Comparison of ENCODE assay signal across 25 cellular contexts in genomic region chr4:150238591-150238990, GRCh38.
"Had no signal": no experiment of that assay in that cellular context is flagged by ENCODE, and none has a peak within 500 bp of the region (broad histone marks: within the 10 kb centered on the region; RNA-seq: fewer than 3 reads in every experiment).

No MANE protein-coding gene starts in this region.

- H2AFZ ChIP-seq: hepatocyte, neural progenitor cell had no signal

- H3K27ac Mint-ChIP-seq: activated CD8-positive, alpha-beta T cell treated with anti-CD3 and anti-CD28 coated beads for 36 hours; activated naive CD8-positive, alpha-beta T cell treated with anti-CD3 and anti-CD28 coated beads, Interleukin-2, amount 50 U/mL, for 24 hours; activated T-helper 1 cell treated with anti-CD3 and anti-CD28 coated beads, Interleukin-12 subunit alpha, Interleukin-12 subunit beta, Interleukin-2, Interleukin-4 antibody, amounts not matched to agents 30 ng/mL and 10 ng/mL and 1 ng/mL, durations not matched to agents 14 hours and 24 hours and 36 hours; immature natural killer cell; neural progenitor cell had no signal

- H3K27ac ChIP-seq: colonic mucosa, hepatocyte, neural progenitor cell, pancreas, psoas muscle, right atrium auricular region, upper lobe of left lung, VCaP had no signal

- ATAC-seq: activated CD4-positive, CD25-positive, alpha-beta regulatory T cell treated with anti-CD3 and anti-CD28 coated beads, Interleukin-2, amount 50 U/mL, for 24 hours; activated CD8-positive, alpha-beta T cell treated with anti-CD3 and anti-CD28 coated beads for 36 hours; activated naive CD8-positive, alpha-beta T cell treated with anti-CD3 and anti-CD28 coated beads, Interleukin-2, amount 50 U/mL, for 24 hours; left lung; naive thymus-derived CD8-positive, alpha-beta T cell; pancreas; psoas muscle had no signal

- H3K4me1 ChIP-seq: colonic mucosa, pancreas, psoas muscle, upper lobe of left lung had no signal

- H3K79me2 ChIP-seq: hepatocyte had no signal

- H3K36me3 ChIP-seq: colonic mucosa, left lung, neural progenitor cell, pancreas, right atrium auricular region, upper lobe of left lung had no signal

- H3K4me3 ChIP-seq: colonic mucosa, hepatocyte, left lung, lung, neural progenitor cell, pancreas, psoas muscle, right atrium auricular region, upper lobe of left lung had no signal

- H3K4me2 ChIP-seq: hepatocyte, neural progenitor cell had no signal

- H3K4me3 Mint-ChIP-seq: activated CD4-positive, alpha-beta T cell treated with anti-CD3 and anti-CD28 coated beads, Interleukin-2, amount 10 ng/mL, durations not matched to agents 7 days and 5 days; activated CD8-positive, alpha-beta T cell treated with anti-CD3 and anti-CD28 coated beads for 36 hours; activated naive CD8-positive, alpha-beta T cell treated with anti-CD3 and anti-CD28 coated beads, Interleukin-2, amount 50 U/mL, for 24 hours; activated T-helper 1 cell treated with anti-CD3 and anti-CD28 coated beads, Interleukin-12 subunit alpha, Interleukin-12 subunit beta, Interleukin-2, Interleukin-4 antibody, amounts not matched to agents 30 ng/mL and 10 ng/mL and 1 ng/mL, durations not matched to agents 14 hours and 24 hours and 36 hours; immature natural killer cell; naive thymus-derived CD8-positive, alpha-beta T cell; neural progenitor cell had no signal

- H3K9me3 Mint-ChIP-seq: activated CD4-positive, alpha-beta T cell treated with anti-CD3 and anti-CD28 coated beads, Interleukin-2, amount 10 ng/mL, durations not matched to agents 7 days and 5 days; activated CD8-positive, alpha-beta T cell treated with anti-CD3 and anti-CD28 coated beads for 36 hours; activated naive CD8-positive, alpha-beta T cell treated with anti-CD3 and anti-CD28 coated beads, Interleukin-2, amount 50 U/mL, for 24 hours; activated T-helper 1 cell treated with anti-CD3 and anti-CD28 coated beads, Interleukin-12 subunit alpha, Interleukin-12 subunit beta, Interleukin-2, Interleukin-4 antibody, amounts not matched to agents 30 ng/mL and 10 ng/mL and 1 ng/mL, durations not matched to agents 14 hours and 24 hours and 36 hours; immature natural killer cell; naive thymus-derived CD8-positive, alpha-beta T cell; neural progenitor cell had no signal

- H3K9ac ChIP-seq: neural progenitor cell had no signal

- H3K9me3 ChIP-seq: colonic mucosa, left lung, pancreas, psoas muscle, right atrium auricular region, upper lobe of left lung had no signal

- H3K27me3 ChIP-seq: colonic mucosa, hepatocyte, left lung, neural progenitor cell, pancreas, right atrium auricular region, upper lobe of left lung had no signal

- H3K4me1 Mint-ChIP-seq: activated CD4-positive, alpha-beta T cell treated with anti-CD3 and anti-CD28 coated beads, Interleukin-2, amount 10 ng/mL, durations not matched to agents 7 days and 5 days; activated naive CD8-positive, alpha-beta T cell treated with anti-CD3 and anti-CD28 coated beads, Interleukin-2, amount 50 U/mL, for 24 hours; immature natural killer cell; naive thymus-derived CD8-positive, alpha-beta T cell had no signal

- DNase-seq: activated CD4-positive, alpha-beta T cell treated with anti-CD3 and anti-CD28 coated beads, Interleukin-2, amount 10 ng/mL, durations not matched to agents 7 days and 5 days; activated CD8-positive, alpha-beta T cell treated with anti-CD3 and anti-CD28 coated beads for 36 hours; activated gamma-delta T cell; activated naive CD4-positive, alpha-beta T cell treated with anti-CD3 and anti-CD28 coated beads, Interleukin-2, amount 50 U/mL, for 16 hours; activated naive CD8-positive, alpha-beta T cell treated with anti-CD3 and anti-CD28 coated beads, Interleukin-2, amount 50 U/mL, for 24 hours; anterior cingulate cortex; central memory CD4-positive, alpha-beta T cell; colonic mucosa; glutamatergic neuron; immature natural killer cell; kidney glomerular epithelial cell; left lung; naive thymus-derived CD8-positive, alpha-beta T cell; pancreas; psoas muscle; stimulated activated CD4-positive, alpha-beta T cell treated with anti-CD3 and anti-CD28 coated beads, Interleukin-4, amount 100 ng/mL, for 24 hours; stimulated activated naive CD4-positive, alpha-beta T cell treated with Interleukin-2 at 50 U/mL for 16 hours; upper lobe of left lung had no signal

- H3K36me3 Mint-ChIP-seq: immature natural killer cell; naive thymus-derived CD8-positive, alpha-beta T cell had no signal
